In genomic region chr5:172901012-172901780, GRCh38 we compare ENCODE assay signal across 9 cellular contexts. TPM values are rescaled to one million over a fixed set of nuclear protein-coding genes. Genes with fewer than 3 reads are reported as not detected.
DNase-seq lines count a peak whose midpoint lies in the region; ATAC-seq and TF ChIP-seq lines count a peak whose summit lies in the region.
"Had no signal": no experiment of that assay in that cellular context is flagged by ENCODE, and none has a peak within 500 bp of the region (broad histone marks: within the 10 kb centered on the region; RNA-seq: fewer than 3 reads in every experiment).

No MANE protein-coding gene starts in this region.

- H3K27me3 Mint-ChIP-seq in natural killer cell (ENCODE audit: low read depth in 2 of 2): no peaks in the 10 kb centered on the region
- H3K27me3 Mint-ChIP-seq in endothelial cell (ENCODE audit: unreplicated experiment): peaks cover 11% of the 10 kb centered on the region

- no peak overlapping the region for H3K4me3 ChIP-seq in fibroblast of the aortic adventitia (ENCODE audit: low read depth, low read length)

- no peaks in the 10 kb centered on the region for H3K9me3 Mint-ChIP-seq in activated naive CD4-positive, alpha-beta T cell treated with anti-CD3 and anti-CD28 coated beads, Interleukin-2, amount 50 U/mL, for 72 hours
- H3K9me3 Mint-ChIP-seq in natural killer cell (no peaks in the 10 kb centered on the region), endothelial cell (ENCODE audit: unreplicated experiment) (no peaks in the 10 kb centered on the region)
- H3K9me3 Mint-ChIP-seq: WTC11 had no signal

- H3K4me3 Mint-ChIP-seq in natural killer cell: no peak overlapping the region
- no peak overlapping the region for H3K4me3 Mint-ChIP-seq in endothelial cell (ENCODE audit: unreplicated experiment)
- H3K4me3 Mint-ChIP-seq: WTC11 had no signal

- intact Hi-C loops in natural killer cell (cut with micrococcal nuclease): no loop called here

- H3K4me1 Mint-ChIP-seq in natural killer cell (peaks cover 11 to 22% of the 10 kb centered on the region in 2 donors), endothelial cell (ENCODE audit: unreplicated experiment) (peaks cover 26% of the 10 kb centered on the region)

- H3K36me3 Mint-ChIP-seq in activated naive CD4-positive, alpha-beta T cell treated with anti-CD3 and anti-CD28 coated beads, Interleukin-2, amount 50 U/mL, for 72 hours: no peaks in the 10 kb centered on the region
- H3K36me3 Mint-ChIP-seq in natural killer cell (no peaks in the 10 kb centered on the region), endothelial cell (ENCODE audit: low read depth, unreplicated experiment) (peaks cover 13% of the 10 kb centered on the region)

- DNase-seq in activated naive CD4-positive, alpha-beta T cell treated with anti-CD3 and anti-CD28 coated beads, Interleukin-2, amount 50 U/mL, for 72 hours (ENCODE audit: low spot score in 2 of 2): no peak
- DNase-seq in activated naive CD4-positive, alpha-beta T cell (lab: John Stamatoyannopoulos, UW): no peak
- DNase-seq in fibroblast of the aortic adventitia (ENCODE audit: low read depth): peak; percentile 85
- no peak for DNase-seq in natural killer cell
- no peak for DNase-seq in endothelial cell (ENCODE audit: low spot score)
- DNase-seq in NCI-H526 treated with DMSO at 0.1 percent for 48 hours (lab: John Stamatoyannopoulos, UW): no peak

- H3K27ac Mint-ChIP-seq in activated naive CD4-positive, alpha-beta T cell treated with anti-CD3 and anti-CD28 coated beads, Interleukin-2, amount 50 U/mL, for 72 hours: peak overlapping the region; percentile 3 to 44
- H3K27ac Mint-ChIP-seq in natural killer cell (peak overlapping the region; percentile 50 to 77), endothelial cell (ENCODE audit: unreplicated experiment) (no peak overlapping the region)
- H3K27ac Mint-ChIP-seq: WTC11 had no signal

- no peak for ATAC-seq in activated naive CD4-positive, alpha-beta T cell treated with anti-CD3 and anti-CD28 coated beads, Interleukin-2, amount 50 U/mL, for 72 hours
- ATAC-seq in natural killer cell (peak; percentile 53 to 60 (median 53)), GM19455 (IDR thresholded peaks at IDR 0.05; ENCODE audit: unreplicated experiment) (no peak), GM19035 (IDR thresholded peaks at IDR 0.05; ENCODE audit: unreplicated experiment) (no peak)
- ATAC-seq: WTC11 had no signal

- TF ChIP-seq CTCF in fibroblast of the aortic adventitia (IDR thresholded peaks at IDR 0.05; ENCODE audit: insufficient read depth, low read length) (no peak), natural killer cell (IDR thresholded peaks at IDR 0.05) (no peak), endothelial cell (IDR thresholded peaks at IDR 0.05; ENCODE audit: unreplicated experiment) (no peak)

RNA-seq across cellular contexts. Expression of gene RPL26L1, which starts 58.0 kb away (rescaled TPM):
- 10 to 100 TPM; 53.5 to 61.6 TPM for total RNA-seq in activated naive CD4-positive, alpha-beta T cell treated with anti-CD3 and anti-CD28 coated beads, Interleukin-2, amount 50 U/mL, for 72 hours
- total RNA-seq in fibroblast of the aortic adventitia (ENCODE audit: low replicate concordance) (47.3 and 54.9 TPM in 2 replicates), natural killer cell (10 to 100 TPM; 11.2 to 12.4 (median 12.1) TPM), endothelial cell (ENCODE audit: unreplicated experiment) (48.6 TPM)

Comparison
In these comparisons a context has a peak if more than half of its experiments do, and no peak if none do; other contexts are left out.
1. ATAC-seq: peak in natural killer cell (3 of 3); none in activated naive CD4-positive, alpha-beta T cell treated with anti-CD3 and anti-CD28 coated beads, Interleukin-2, amount 50 U/mL, for 72 hours (0 of 2), GM19455 (single experiment) and GM19035 (single experiment).